Comparison of ENCODE assay signal across 8 cellular contexts in the genomic region with DNA sequence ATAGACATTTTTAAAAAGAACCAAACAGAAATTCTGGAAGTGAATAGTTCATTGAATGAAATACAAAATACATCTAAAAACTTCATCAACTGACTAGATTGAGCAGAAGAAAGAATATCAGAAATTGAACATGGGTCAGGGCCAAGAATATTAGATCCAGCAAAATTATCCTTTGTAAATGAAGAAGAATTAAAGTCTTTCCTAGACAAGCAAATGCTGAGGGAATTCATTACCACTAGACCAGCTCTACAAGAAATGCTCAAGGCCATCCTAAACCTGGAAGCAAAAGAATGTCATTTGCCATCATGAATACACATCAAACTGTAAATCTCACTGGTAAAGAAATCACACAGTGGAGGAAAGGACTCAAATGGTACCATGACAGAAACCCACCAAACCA.
"Had no signal": no experiment of that assay in that cellular context is flagged by ENCODE, and none has a peak within 500 bp of the region (broad histone marks: within the 10 kb centered on the region; RNA-seq: fewer than 3 reads in every experiment).

No MANE protein-coding gene starts in this region.

- FAIRE-seq: H1, H54, HTR-8/SVneo had no signal

- ATAC-seq: GM23338 had no signal

- H2AFZ ChIP-seq: GM23338 had no signal

- DNase-seq: H9, HCEC 1CT, HFFc6, KG1 had no signal

- H3K4me3 ChIP-seq: GM23338 had no signal

- H3K4me2 ChIP-seq: GM23338 had no signal
